In genomic region chr12:13534645-13535398, GRCh38 we compare ENCODE assay signal across 8 cellular contexts.
A peak's percentile ranks its signal among the peaks of the same experiment; 100 is the strongest.
DNase-seq lines count a peak whose midpoint lies in the region; ATAC-seq and TF ChIP-seq lines count a peak whose summit lies in the region.

No MANE protein-coding gene starts in this region.

- H3K9me3 ChIP-seq in DOHH2 (ENCODE audit: control insufficient read depth, insufficient read depth, low read length) (no peaks in the 10 kb centered on the region), RWPE2 (ENCODE audit: severe bottlenecking) (no peaks in the 10 kb centered on the region), colonic mucosa (no peaks in the 10 kb centered on the region)

- TF ChIP-seq POLR2A in lower leg skin (IDR thresholded peaks at IDR 0.05): no peak

- 38 to 40% methylated on average over 8 of the region's 8 CpGs for WGBS in lower leg skin, 2 donors

- H3K36me3 ChIP-seq in DOHH2 (ENCODE audit: control insufficient read depth, low read length) (no peaks in the 10 kb centered on the region), RWPE2 (ENCODE audit: low read depth) (no peaks in the 10 kb centered on the region), colonic mucosa (no peaks in the 10 kb centered on the region)

- H3F3A ChIP-seq in DOHH2 (ENCODE audit: control insufficient read depth, insufficient read depth): no peaks in the 10 kb centered on the region

- peak; percentile 67 for DNase-seq in HT-29 (ENCODE audit: low spot score)
- no peak for DNase-seq in RWPE2 (ENCODE audit: low spot score)
- peak; percentile 77 for DNase-seq in colonic mucosa
- peak; percentile 37 to 92 for DNase-seq in lower leg skin (ENCODE audit: low spot score in 2 of 2)
- DNase-seq in stimulated activated CD8-positive, alpha-beta memory T cell treated with anti-CD3 and anti-CD28 coated beads, Interleukin-2, amount 100 ng/mL, for 48 hours (ENCODE audit: low read depth in 2 of 2): peak; percentile 30 to 47

- intact Hi-C loops in colonic mucosa (cut with DNase I): loop anchor here (5.0 to 10.0 kb wide), 2 partner anchors 173 to 260 kb away; no protein-coding TSS in a partner anchor
- intact Hi-C loops in lower leg skin (cut with DNase I; ENCODE audit: low total_unique reads): loop anchor here (10.0 kb wide), 1 partner anchor 260 kb away; no protein-coding TSS in a partner anchor

- H3K9ac ChIP-seq in colonic mucosa (ENCODE audit: low read depth in 2 of 2, low read length in 2 of 2): no peak overlapping the region

- H3K27me3 ChIP-seq in DOHH2 (ENCODE audit: control insufficient read depth, low read length) (no peaks in the 10 kb centered on the region), RWPE2 (ENCODE audit: insufficient read depth, poor library complexity, severe bottlenecking) (no peaks in the 10 kb centered on the region), colonic mucosa (no peaks in the 10 kb centered on the region)

- H3K27ac ChIP-seq in DOHH2 (ENCODE audit: low read depth, low read length) (no peak overlapping the region), RWPE2 (ENCODE audit: poor library complexity, severe bottlenecking) (no peak overlapping the region), colonic mucosa (no peak overlapping the region)

- peak; percentile 86 for TF ChIP-seq CTCF in DOHH2 (IDR thresholded peaks at IDR 0.05; ENCODE audit: low read depth, low read length, poor library complexity, severe bottlenecking)
- TF ChIP-seq CTCF in RWPE2 (IDR thresholded peaks at IDR 0.05; ENCODE audit: poor library complexity, severe bottlenecking): peak; percentile 58
- peak; percentile 84 for TF ChIP-seq CTCF in colonic mucosa (IDR thresholded peaks at IDR 0.05)
- peak in 1 of 3 donors; percentile 17 for TF ChIP-seq CTCF in lower leg skin (IDR thresholded peaks at IDR 0.05)

- H3K4me1 ChIP-seq in DOHH2 (ENCODE audit: control insufficient read depth, low read length): no peaks in the 10 kb centered on the region
- H3K4me1 ChIP-seq in RWPE2 (ENCODE audit: insufficient read depth, poor library complexity, severe bottlenecking): no peaks in the 10 kb centered on the region
- no peaks in the 10 kb centered on the region for H3K4me1 ChIP-seq in colonic mucosa

- H3K9me2 ChIP-seq in DOHH2 (replicated peaks; ENCODE audit: control insufficient read depth, low read length): no peaks in the 10 kb centered on the region

- ATAC-seq in RWPE2 (ENCODE audit: low read depth) (no peak), HG03045 (IDR thresholded peaks at IDR 0.05; ENCODE audit: unreplicated experiment) (no peak), HG02610 (IDR thresholded peaks at IDR 0.05; ENCODE audit: unreplicated experiment) (no peak)

- H3K4me2 ChIP-seq in DOHH2 (ENCODE audit: low read length): no peak overlapping the region

- H4K20me1 ChIP-seq in DOHH2 (ENCODE audit: control insufficient read depth, insufficient read depth, low read depth, low read length): no peaks in the 10 kb centered on the region

- no peaks in the 10 kb centered on the region for H3K79me2 ChIP-seq in DOHH2 (ENCODE audit: control insufficient read depth, low read length)

- H3K4me3 ChIP-seq in DOHH2 (ENCODE audit: low read length): no peak overlapping the region
- no peak overlapping the region for H3K4me3 ChIP-seq in RWPE2 (ENCODE audit: severe bottlenecking)
- H3K4me3 ChIP-seq in colonic mucosa: no peak overlapping the region
- no peak overlapping the region for H3K4me3 ChIP-seq in lower leg skin (ENCODE audit: low read depth, poor library complexity, severe bottlenecking)
